In the genomic region with DNA sequence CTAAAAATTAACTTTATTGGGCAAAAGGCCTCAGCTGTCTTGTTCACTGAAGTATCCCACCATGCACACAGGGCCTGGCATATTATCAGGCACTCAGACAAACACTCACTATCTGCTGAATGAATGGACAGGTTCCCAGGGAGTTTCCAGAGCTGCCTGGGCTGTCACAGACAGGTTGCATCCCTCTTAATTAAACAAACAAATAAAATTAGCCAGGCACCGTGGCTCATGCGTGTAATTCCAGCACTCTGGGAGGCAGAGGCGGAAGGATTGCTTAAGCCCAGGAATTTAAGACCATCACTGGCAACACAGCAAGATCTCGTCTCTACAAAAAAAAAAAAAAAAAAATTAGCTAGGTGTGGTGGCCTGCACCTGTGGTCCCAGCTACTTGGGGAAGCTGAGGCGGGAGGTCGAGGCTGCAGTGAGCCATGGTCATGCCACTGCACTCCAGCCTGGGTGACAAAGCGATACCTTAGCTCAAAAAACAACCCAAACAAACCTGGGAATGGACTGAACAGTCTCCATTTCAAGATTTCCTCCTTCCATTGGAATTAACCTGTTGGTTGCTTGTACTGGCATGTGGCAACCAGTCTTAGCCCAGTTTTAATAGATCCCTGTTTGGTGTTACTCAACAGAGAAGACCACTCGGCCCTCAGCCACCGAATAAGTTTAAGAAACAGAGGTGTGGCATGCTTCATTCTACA, we compare ENCODE assay signal across 8 cellular contexts. TPM values are rescaled to one million over a fixed set of nuclear protein-coding genes. Genes with fewer than 3 reads are reported as not detected.
DNase-seq lines count a peak whose midpoint lies in the region; ATAC-seq and TF ChIP-seq lines count a peak whose summit lies in the region.

No MANE protein-coding gene starts in this region.

- peaks cover 9% of the 10 kb centered on the region; the same call in 1 of the 2 replicates for H3K27me3 ChIP-seq in iPS-20b (ENCODE audit: insufficient read depth, low read length)
- H3K27me3 ChIP-seq in spleen (replicated peaks in 1 of 7) = no peaks in the 10 kb centered on the region

- peaks cover 27% of the 10 kb centered on the region for H3K36me3 Mint-ChIP-seq in activated CD8-positive, alpha-beta T cell treated with anti-CD3 and anti-CD28 coated beads, Interleukin-2, amount 10 ng/mL, durations not matched to agents 7 days and 5 days (ENCODE audit: low read depth)

- no peaks in the 10 kb centered on the region for H3K9me3 Mint-ChIP-seq in activated CD8-positive, alpha-beta T cell treated with anti-CD3 and anti-CD28 coated beads, Interleukin-2, amount 10 ng/mL, durations not matched to agents 7 days and 5 days (ENCODE audit: insufficient read depth)

- CTCF ChIA-PET in activated CD8-positive, alpha-beta T cell treated with anti-CD3 and anti-CD28 coated beads, Interleukin-2, amount 10 ng/mL, durations not matched to agents 7 days and 5 days (lab: Charles Lee) = interaction anchor here (0.8 to 35.6 kb wide), 5 partner anchors 9 to 53 kb away, joined by 3 to 1113 read pairs (median 7); no protein-coding TSS in a partner anchor

- H3K4me1 Mint-ChIP-seq in activated CD8-positive, alpha-beta T cell treated with anti-CD3 and anti-CD28 coated beads, Interleukin-2, amount 10 ng/mL, durations not matched to agents 7 days and 5 days (ENCODE audit: low read depth) = peaks cover 26% of the 10 kb centered on the region

- TF ChIP-seq CTCF in spleen (IDR thresholded peaks at IDR 0.05 in 8 of 11, conservative IDR thresholded peaks at IDR 0.05 in 3 of 11) = no peak

- H3K27ac ChIP-seq in iPS-20b (ENCODE audit: low read length) = no peak overlapping the region
- peak overlapping the region in 7 of 8 donors; percentile 71 to 99 (median 90) for H3K27ac ChIP-seq in spleen

- WGBS in spleen, 5 donors = 71 to 90% (median 84%) methylated on average over 9 of the region's 9 CpGs

- POLR2A ChIA-PET in activated CD8-positive, alpha-beta T cell treated with anti-CD3 and anti-CD28 coated beads, Interleukin-2, amount 10 ng/mL, durations not matched to agents 7 days and 5 days (lab: Charles Lee) = interaction anchor here (0.8 to 1.0 kb wide), 3 partner anchors 9 to 59 kb away, joined by 4 to 5 read pairs (median 4); no protein-coding TSS in a partner anchor

- ATAC-seq in activated CD8-positive, alpha-beta T cell treated with anti-CD3 and anti-CD28 coated beads, Interleukin-2, amount 10 ng/mL, durations not matched to agents 7 days and 5 days = no peak
- no peak for ATAC-seq in GM21381 (IDR thresholded peaks at IDR 0.05; ENCODE audit: unreplicated experiment)
- ATAC-seq in GM18867 (IDR thresholded peaks at IDR 0.05; ENCODE audit: unreplicated experiment) = no peak

- DNase-seq in DMS53 (lab: John Stamatoyannopoulos, UW) = peak; percentile 10
- no peak for DNase-seq in DMS53 treated with DMSO at 0.1 percent for 48 hours (lab: John Stamatoyannopoulos, UW; ENCODE audit: unreplicated experiment)
- DNase-seq in activated CD8-positive, alpha-beta T cell treated with anti-CD3 and anti-CD28 coated beads, Interleukin-2, amount 10 ng/mL, durations not matched to agents 7 days and 5 days = no peak
- no peak for DNase-seq in spleen
- DNase-seq in NCI-H1694 treated with DMSO at 0.1 percent for 48 hours (lab: John Stamatoyannopoulos, UW) = no peak

- H3K9ac ChIP-seq in iPS-20b (ENCODE audit: low read depth, low read length) = peak overlapping the region; percentile 82; the same call in 1 of the 2 replicates

- intact Hi-C loops in spleen (cut with DNase I; ENCODE audit: low total_unique reads) = no loop called here

- H3K4me3 ChIP-seq in iPS-20b (ENCODE audit: low read length) (peak overlapping the region; percentile 82), spleen (peak overlapping the region in 2 of 8 donors; percentile 79 to 87)

- no peaks in the 10 kb centered on the region for H3K9me3 ChIP-seq in iPS-20b (ENCODE audit: insufficient read depth, low read depth, low read length)
- H3K9me3 ChIP-seq in spleen = peaks cover 0 to 6% (median 0%) of the 10 kb centered on the region in 8 donors

- peaks cover 4% of the 10 kb centered on the region; the same call in 1 of the 2 replicates for H3K4me1 ChIP-seq in iPS-20b (ENCODE audit: insufficient read depth, low read length)
- peaks cover 26 to 68% (median 39%) of the 10 kb centered on the region in 6 donors for H3K4me1 ChIP-seq in spleen

- H3K36me3 ChIP-seq in iPS-20b (ENCODE audit: insufficient read depth, low read depth, low read length) (no peaks in the 10 kb centered on the region), spleen (peaks cover 0 to 4% (median 0%) of the 10 kb centered on the region in 6 donors)

- H3K4me3 Mint-ChIP-seq in activated CD8-positive, alpha-beta T cell treated with anti-CD3 and anti-CD28 coated beads, Interleukin-2, amount 10 ng/mL, durations not matched to agents 7 days and 5 days = peak overlapping the region; percentile 66

- H3K27ac Mint-ChIP-seq in activated CD8-positive, alpha-beta T cell treated with anti-CD3 and anti-CD28 coated beads, Interleukin-2, amount 10 ng/mL, durations not matched to agents 7 days and 5 days = no peak overlapping the region

- TF ChIP-seq POLR2A in spleen (IDR thresholded peaks at IDR 0.05) = no peak

- peaks cover 1% of the 10 kb centered on the region for H3K27me3 Mint-ChIP-seq in activated CD8-positive, alpha-beta T cell treated with anti-CD3 and anti-CD28 coated beads, Interleukin-2, amount 10 ng/mL, durations not matched to agents 7 days and 5 days (ENCODE audit: low read depth)

RNA-seq across cellular contexts. Expression of gene TSPAN14, which starts 1.3 kb away (rescaled TPM):
- total RNA-seq in activated CD8-positive, alpha-beta T cell treated with anti-CD3 and anti-CD28 coated beads, Interleukin-2, amount 10 ng/mL, durations not matched to agents 7 days and 5 days = 100 to 1,000 TPM; 109 to 117 TPM
- 100 to 1,000 TPM in 6 of 7 donors, 10 to 100 TPM in 1; 81.3 to 172 (median 129) TPM for total RNA-seq in spleen
- 10 to 100 TPM; 13.3 to 32.5 (median 24.6) TPM for polyA plus RNA-seq in spleen

RNA-seq across cellular contexts. Expression of gene PRXL2A, which starts 44.5 kb away (rescaled TPM):
- 10 to 100 TPM; 14.9 to 15.3 TPM for total RNA-seq in activated CD8-positive, alpha-beta T cell treated with anti-CD3 and anti-CD28 coated beads, Interleukin-2, amount 10 ng/mL, durations not matched to agents 7 days and 5 days
- 10 to 100 TPM; 12.7 to 20.7 (median 16.9) TPM for total RNA-seq in spleen
- polyA plus RNA-seq in spleen = 10 to 100 TPM; 12.4 to 19.0 (median 14.3) TPM
